Comparison of ENCODE assay signal across 7 cellular contexts in the genomic region with DNA sequence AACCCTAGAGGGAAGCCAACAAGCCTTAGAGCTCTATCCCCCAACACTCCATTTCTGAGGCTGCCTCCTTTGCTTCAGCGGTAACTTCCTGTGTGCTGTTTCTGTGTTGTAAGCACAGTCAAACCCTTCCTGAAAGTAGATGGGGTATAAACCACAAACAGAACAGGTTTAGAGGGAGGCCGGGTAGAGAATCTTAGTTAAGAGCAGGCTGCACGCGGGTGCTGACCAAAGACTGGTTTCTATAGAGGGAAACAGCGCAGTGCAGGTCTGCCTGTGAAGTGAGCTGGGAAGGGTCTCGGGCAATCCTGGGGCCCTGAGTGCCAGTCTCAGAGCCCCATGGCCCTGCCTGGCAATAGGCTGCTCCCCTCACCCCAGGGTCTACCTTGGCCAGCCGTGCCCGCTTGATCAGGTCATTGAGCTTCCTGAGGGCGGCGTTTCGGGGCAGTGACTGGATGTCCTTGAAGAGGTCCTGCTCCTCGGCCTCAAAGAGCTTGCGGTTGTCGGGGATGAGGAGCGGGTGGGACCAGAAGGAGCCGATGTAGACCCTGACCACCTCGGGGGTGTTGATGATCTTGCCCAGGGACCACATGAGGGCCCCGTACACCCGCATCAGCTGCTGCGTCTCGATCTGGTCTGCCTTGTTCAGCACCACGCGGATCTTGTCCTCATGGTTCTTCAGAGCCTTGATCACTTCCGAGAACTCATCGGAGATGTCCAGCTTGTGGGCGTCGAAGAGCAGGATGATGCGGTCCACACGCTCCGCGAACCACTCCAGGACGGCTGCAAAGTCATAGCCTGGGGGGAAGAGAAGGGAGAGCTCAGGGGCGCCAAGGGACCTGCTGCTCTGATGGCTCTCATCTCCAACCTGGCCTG. TPM values are rescaled to one million over a fixed set of nuclear protein-coding genes. Genes with fewer than 3 reads are reported as not detected.
DNase-seq lines count a peak whose midpoint lies in the region; ATAC-seq and TF ChIP-seq lines count a peak whose summit lies in the region.

No MANE protein-coding gene starts in this region.

- H3K9me2 ChIP-seq in PC-9 (ENCODE audit: insufficient read depth), result no peaks in the 10 kb centered on the region

- no peak for DNase-seq in PC-9
- no peak for DNase-seq in DMS79 (lab: John Stamatoyannopoulos, UW)
- DNase-seq in putamen (ENCODE audit: low spot score), result no peak

- peaks cover 80% of the 10 kb centered on the region for H3K79me2 ChIP-seq in PC-9 (ENCODE audit: low read depth)

- H3K4me3 ChIP-seq in PC-9, result no peak overlapping the region
- peak overlapping the region; percentile 40 to 47 for H3K4me3 ChIP-seq in duodenal mucosa (ENCODE audit: low read depth in 1 of 2, low read length in 2 of 2)
- H3K4me3 ChIP-seq in thymus (ENCODE audit: low read length), result peak overlapping the region; percentile 36

- H2AFZ ChIP-seq in PC-9, result no peak overlapping the region

- peaks cover 45% of the 10 kb centered on the region for H3F3A ChIP-seq in PC-9 (ENCODE audit: insufficient read depth, low read depth)

- WGBS in thymus, result 71% methylated on average over 33 of the region's 33 CpGs

- no peaks in the 10 kb centered on the region for H3K27me3 ChIP-seq in PC-9 (ENCODE audit: insufficient read depth, low read depth)
- H3K27me3 ChIP-seq in duodenal mucosa (ENCODE audit: control insufficient read depth in 1 of 2, insufficient read depth in 2 of 2, low read length in 2 of 2), result no peaks in the 10 kb centered on the region
- no peaks in the 10 kb centered on the region for H3K27me3 ChIP-seq in thymus (ENCODE audit: control insufficient read depth, insufficient read depth)

- H3K4me2 ChIP-seq in PC-9, result no peak overlapping the region

- H3K9me3 ChIP-seq in PC-9 (ENCODE audit: insufficient read depth, low read depth) (no peaks in the 10 kb centered on the region), duodenal mucosa (ENCODE audit: control insufficient read depth in 1 of 2, low read length in 2 of 2) (no peaks in the 10 kb centered on the region), thymus (ENCODE audit: control insufficient read depth) (no peaks in the 10 kb centered on the region)

- 0 out of 2 replicates have a peak, but pooled peaks cover 14% of the 10 kb centered on the region for H3K36me3 ChIP-seq in PC-9 (ENCODE audit: low read depth)
- H3K36me3 ChIP-seq in duodenal mucosa (ENCODE audit: control insufficient read depth in 1 of 2, insufficient read depth in 2 of 2, low read length in 2 of 2), result peaks cover 0 to 38% of the 10 kb centered on the region in 2 donors
- H3K36me3 ChIP-seq in thymus (ENCODE audit: control insufficient read depth, insufficient read depth), result peaks cover 35% of the 10 kb centered on the region

- H3K9ac ChIP-seq in duodenal mucosa (ENCODE audit: low read depth in 1 of 2, low read length in 2 of 2), result peak overlapping the region; percentile 4 to 43

- POLR2A ChIA-PET in PC-9 (lab: Charles Lee; ENCODE audit: unreplicated experiment), result interaction anchor here (0.5 to 0.6 kb wide), 2 partner anchors 17 to 89 kb away, joined by 4 to 5 read pairs; no protein-coding TSS in a partner anchor

- ATAC-seq in GM19025 (IDR thresholded peaks at IDR 0.05; ENCODE audit: low read depth, unreplicated experiment) (peak; percentile 70), HG02870 (IDR thresholded peaks at IDR 0.05; ENCODE audit: unreplicated experiment) (peak; percentile 62)

- peaks cover 3% of the 10 kb centered on the region; the same call in 1 of the 2 replicates for H4K20me1 ChIP-seq in PC-9 (ENCODE audit: insufficient read depth)

- H3K27ac ChIP-seq in PC-9 (0 out of 2 replicates have a peak overlapping the region, but pooled peaks have one; percentile 4), duodenal mucosa (ENCODE audit: low read depth, low read length) (peak overlapping the region; percentile 72), thymus (ENCODE audit: low read depth) (peak overlapping the region; percentile 99)

- CTCF ChIA-PET in PC-9 (lab: Charles Lee), result interaction anchor here (1.3 kb wide), 1 partner anchor 17 kb away, joined by 4 read pairs; no protein-coding TSS in a partner anchor

- H3K4me1 ChIP-seq in PC-9 (replicated peaks; ENCODE audit: insufficient read depth), result peaks cover 48% of the 10 kb centered on the region
- peaks cover 78 to 85% of the 10 kb centered on the region in 2 donors for H3K4me1 ChIP-seq in duodenal mucosa (ENCODE audit: control insufficient read depth in 1 of 2, insufficient read depth in 2 of 2, low read length in 2 of 2)
- peaks cover 59% of the 10 kb centered on the region for H3K4me1 ChIP-seq in thymus (ENCODE audit: control insufficient read depth, insufficient read depth, low read length)

- intact Hi-C loops in PC-9 (cut with micrococcal nuclease; ENCODE audit: unreplicated experiment), result no loop called here

- no TSS peak for BruUV-seq in PC-9 (replicated peaks; lab: Mats Ljungman, UMichigan)

- no peak for TF ChIP-seq CTCF in PC-9 (conservative IDR thresholded peaks at IDR 0.05)

RNA-seq across cellular contexts. Expression of a gene that starts 15.3 kb away (rescaled TPM):
- total RNA-seq in PC-9 (2021), result 31.3 and 33.8 TPM in 2 replicates
- 7.4 TPM for polyA plus RNA-seq in thymus

RNA-seq across cellular contexts. Expression of a gene that starts 18.6 kb away (rescaled TPM):
- total RNA-seq in PC-9 (2021), result 110 and 134 TPM in 2 replicates
- polyA plus RNA-seq in thymus, result 32.3 TPM

RNA-seq across cellular contexts. Expression of a gene that starts 49.4 kb away (rescaled TPM):
- 48.7 and 61.6 TPM in 2 replicates for total RNA-seq in PC-9 (2021)
- polyA plus RNA-seq in thymus, result 33.4 TPM

RNA-seq across cellular contexts. Expression of a gene that starts 56.8 kb away (rescaled TPM):
- total RNA-seq in PC-9 (2021), result 32.6 and 34.3 TPM in 2 replicates
- 37.6 TPM for polyA plus RNA-seq in thymus

RNA-seq across cellular contexts. Expression of a gene that starts 57.2 kb away (rescaled TPM):
- 48.2 and 53.2 TPM in 2 replicates for total RNA-seq in PC-9 (2021)
- polyA plus RNA-seq in thymus, result 35.2 TPM

Comparison
In these comparisons a context has a peak if more than half of its experiments do, and no peak if none do; other contexts are left out.
1. H3K27ac ChIP-seq: peak in every context shown above with its lines; median percentile 99 in thymus; 72 in duodenal mucosa; 4 in PC-9.